ENCODE assay signal across 8 cellular contexts in the genomic region with DNA sequence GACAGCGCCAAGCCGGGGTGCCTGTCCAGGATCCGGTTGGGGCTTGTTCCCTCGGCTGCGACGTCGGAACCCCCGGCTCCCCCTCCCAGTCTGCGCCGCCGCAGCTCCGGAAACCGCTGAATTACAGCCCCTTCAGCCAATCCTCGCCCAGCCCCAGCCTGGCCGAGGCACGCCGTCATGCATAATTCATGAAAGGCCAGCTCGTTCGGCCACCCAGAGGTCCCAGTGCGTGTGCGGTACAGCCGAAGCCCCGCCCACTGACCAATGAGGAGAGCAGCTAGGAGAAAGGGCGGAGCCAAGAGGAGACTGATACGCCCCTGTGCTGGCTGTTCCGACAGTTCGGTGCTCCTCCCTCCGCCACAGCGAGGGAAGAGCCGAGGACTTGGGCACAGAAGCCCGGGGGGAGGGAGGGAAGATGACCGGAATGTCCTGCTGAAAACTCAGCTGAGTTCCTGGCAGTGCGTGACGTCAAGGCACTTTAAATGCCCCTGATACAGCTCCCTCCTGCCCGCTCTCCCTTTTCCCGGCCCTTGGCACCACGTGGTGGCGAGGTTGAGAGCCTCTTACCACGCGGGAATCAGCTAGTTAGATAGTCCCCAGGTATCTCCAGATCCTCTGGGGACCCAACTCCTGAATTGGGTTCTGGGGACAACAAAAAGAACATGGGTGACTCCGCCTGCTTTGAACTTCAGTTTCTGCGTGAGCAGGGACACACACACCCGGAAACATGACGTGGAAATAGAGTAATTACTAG. TPM values are rescaled to one million over a fixed set of nuclear protein-coding genes. Genes with fewer than 3 reads are reported as not detected.
DNase-seq lines count a peak whose midpoint lies in the region; ATAC-seq and TF ChIP-seq lines count a peak whose summit lies in the region.

A gene (minus strand): TSS at position 62 of the 754 bp plus-strand sequence. CDS start 39,926 bp downstream, outside the sequence.

- H3K4me3 ChIP-seq in kidney epithelial cell (ENCODE audit: low read depth, low read length) = peak within 1 kb of the TSS; percentile 98

- DNase-seq in Ammon's horn (ENCODE audit: low spot score) (peak; percentile 100), GM19238 (ENCODE audit: insufficient read length, low spot score) (peak; percentile 94), NCI-H524 (lab: John Stamatoyannopoulos, UW) (peak; percentile 99 to 100), kidney epithelial cell (ENCODE audit: low read depth) (peak; percentile 98)
- DNase-seq in activated CD4-positive, alpha-beta T cell treated with anti-CD3 and anti-CD28 coated beads for 4 hours = peak; percentile 99 to 100
- DNase-seq in stimulated activated CD4-positive, alpha-beta T cell treated with anti-CD3 and anti-CD28 coated beads, Interleukin-15, amount 100 ng/mL, for 48 hours (ENCODE audit: low read depth in 2 of 2) = peak; percentile 100

- H3K27ac ChIP-seq in cingulate gyrus (ENCODE audit: low read depth, low read length) = peak within 1 kb of the TSS; percentile 96

- ATAC-seq in HG03442 (IDR thresholded peaks at IDR 0.05; ENCODE audit: unreplicated experiment) = peak; percentile 86

- H3K36me3 ChIP-seq in kidney epithelial cell (ENCODE audit: control insufficient read depth, insufficient read depth, low read length) = no peaks in the 10 kb centered on the region

- TF ChIP-seq CTCF in kidney epithelial cell (IDR thresholded peaks at IDR 0.05; ENCODE audit: insufficient read depth, low read length, poor library complexity, severe bottlenecking) = no peak

- H3K27me3 ChIP-seq in kidney epithelial cell (ENCODE audit: control insufficient read depth, insufficient read depth, low read length) = no peaks in the 10 kb centered on the region

RNA-seq across cellular contexts. Expression of the gene that starts here (rescaled TPM):
- 74.9 and 80.8 TPM in 2 replicates for total RNA-seq in kidney epithelial cell

Comparison
In these comparisons a context has a peak if more than half of its experiments do, and no peak if none do; other contexts are left out.
1. Peak in every context shown above with its lines: DNase-seq, ATAC-seq, H3K4me3 ChIP-seq and H3K27ac ChIP-seq.